Comparison of ENCODE assay signal across 25 cellular contexts in genomic region chr10:111516144-111516543, GRCh38.
"Had no signal": no experiment of that assay in that cellular context is flagged by ENCODE, and none has a peak within 500 bp of the region (broad histone marks: within the 10 kb centered on the region; RNA-seq: fewer than 3 reads in every experiment).

No MANE protein-coding gene starts in this region.

- DNase-seq: hypothalamus; immature natural killer cell; kidney; left colon; left lung; lower lobe of right lung; mammary epithelial cell; mesenchymal stem cell; naive thymus-derived CD8-positive, alpha-beta T cell; nucleus accumbens; pancreas; retina; right cardiac atrium; spleen; stimulated activated CD4-positive, alpha-beta T cell treated with anti-CD3 and anti-CD28 coated beads, Interleukin-4, amount 100 ng/mL, for 24 hours; stimulated activated naive CD4-positive, alpha-beta T cell; tibial artery; trophoblast cell; upper lobe of right lung had no signal

- H3K36me3 ChIP-seq: left lung, lower lobe of right lung, pancreas, prostate gland, spleen, suprapubic skin, thoracic aorta, tibial artery, upper lobe of right lung had no signal

- ATAC-seq: left colon; left lung; lower lobe of right lung; naive thymus-derived CD8-positive, alpha-beta T cell; pancreas; right cardiac atrium; sciatic nerve; stimulated activated effector memory CD8-positive, alpha-beta T cell treated with anti-CD3 and anti-CD28 coated beads, Interleukin-12 subunit alpha, Interleukin-12 subunit beta, amount 100 ng/mL, for 72 hours; upper lobe of right lung had no signal

- H3K27me3 ChIP-seq: left lung, pancreas, spleen, suprapubic skin, tibial artery, upper lobe of right lung had no signal

- H3K4me3 ChIP-seq: left lung, lower lobe of right lung, pancreas, prostate gland, skin epidermis, spleen, suprapubic skin, thoracic aorta, tibial artery, upper lobe of right lung had no signal

- H3K27ac ChIP-seq: left lung, lower lobe of right lung, pancreas, prostate gland, skin epidermis, spleen, suprapubic skin, thoracic aorta, tibial artery, upper lobe of right lung had no signal

- H3K9me3 ChIP-seq: left lung, lower lobe of right lung, pancreas, prostate gland, spleen, suprapubic skin, thoracic aorta, tibial artery, upper lobe of right lung had no signal

- H3K4me1 ChIP-seq: left lung, lower lobe of right lung, pancreas, prostate gland, spleen, suprapubic skin, tibial artery, upper lobe of right lung had no signal
